In genomic region chr13:96093296-96094006, GRCh38 we compare ENCODE assay signal across 24 cellular contexts. TPM values are rescaled to one million over a fixed set of nuclear protein-coding genes. Genes with fewer than 3 reads are reported as not detected.
"Had no signal": no experiment of that assay in that cellular context is flagged by ENCODE, and none has a peak within 500 bp of the region (broad histone marks: within the 10 kb centered on the region; RNA-seq: fewer than 3 reads in every experiment).

No MANE protein-coding gene starts in this region.

- DNase-seq: activated CD4-positive, alpha-beta T cell treated with anti-CD3 and anti-CD28 coated beads, Interleukin-2, amount 50 U/mL, for 48 hours; activated effector memory CD4-positive, alpha-beta T cell treated with anti-CD3 and anti-CD28 coated beads, Interleukin-2, amount 50 U/mL, for 16 hours; activated naive CD4-positive, alpha-beta T cell treated with anti-CD3 and anti-CD28 coated beads, Interleukin-2, amount 10 ng/mL, durations not matched to agents 7 days and 5 days; activated T-cell treated with anti-CD3 and anti-CD28 coated beads, Interleukin-2, amount 50 U/mL, for 72 hours; amygdala; cortex of kidney; effector CD4-positive, alpha-beta T cell; esophagus squamous epithelium; head of caudate nucleus; hypothalamus; left ventricle myocardium superior; nucleus accumbens; right lobe of liver; stimulated activated CD4-positive, alpha-beta T cell treated with anti-CD3 and anti-CD28 coated beads, Interleukin-2, amount 100 ng/mL, for 24 hours; stimulated activated naive CD8-positive, alpha-beta T cell treated with anti-CD3 and anti-CD28 coated beads, Interleukin-15, amount 100 ng/mL, for 72 hours; T1000 had no signal

- ATAC-seq: activated T-cell treated with anti-CD3 and anti-CD28 coated beads, Interleukin-2, amount 50 U/mL, for 72 hours; gastroesophageal sphincter; left ventricle myocardium superior; natural killer cell treated with Interleukin-12 subunit alpha and Interleukin-12 subunit beta and Interleukin-15 and Interleukin-18, amount 100 ng/mL, for 72 hours; right lobe of liver; stimulated activated effector memory CD8-positive, alpha-beta T cell treated with anti-CD3 and anti-CD28 coated beads, Interleukin-12 subunit alpha, Interleukin-12 subunit beta, amount 100 ng/mL, for 72 hours; stimulated activated naive CD8-positive, alpha-beta T cell treated with anti-CD3 and anti-CD28 coated beads, Interleukin-15, amount 100 ng/mL, for 72 hours; WTC11 had no signal

- H3K27ac Mint-ChIP-seq: activated naive CD4-positive, alpha-beta T cell treated with anti-CD3 and anti-CD28 coated beads, Interleukin-2, amount 10 ng/mL, durations not matched to agents 7 days and 5 days; activated T-cell treated with anti-CD3 and anti-CD28 coated beads, Interleukin-2, amount 50 U/mL, for 72 hours; natural killer cell treated with Interleukin-12 subunit alpha and Interleukin-12 subunit beta and Interleukin-15 and Interleukin-18, amount 100 ng/mL, for 72 hours; stimulated activated effector memory CD8-positive, alpha-beta T cell treated with anti-CD3 and anti-CD28 coated beads, Interleukin-12 subunit alpha, Interleukin-12 subunit beta, amount 100 ng/mL, for 72 hours; stimulated activated naive CD8-positive, alpha-beta T cell treated with anti-CD3 and anti-CD28 coated beads, Interleukin-15, amount 100 ng/mL, for 72 hours; T-helper 1 cell treated with Interleukin-12 subunit alpha and Interleukin-12 subunit beta and Interleukin-4 antibody, amounts not matched to agents 30 μg/mL and 1 μg/mL, for 36 hours; WTC11 had no signal

- H3K9me3 Mint-ChIP-seq: activated naive CD4-positive, alpha-beta T cell treated with anti-CD3 and anti-CD28 coated beads, Interleukin-2, amount 10 ng/mL, durations not matched to agents 7 days and 5 days; activated T-cell treated with anti-CD3 and anti-CD28 coated beads, Interleukin-2, amount 50 U/mL, for 72 hours; stimulated activated effector memory CD8-positive, alpha-beta T cell treated with anti-CD3 and anti-CD28 coated beads, Interleukin-12 subunit alpha, Interleukin-12 subunit beta, amount 100 ng/mL, for 72 hours; stimulated activated naive CD8-positive, alpha-beta T cell treated with anti-CD3 and anti-CD28 coated beads, Interleukin-15, amount 100 ng/mL, for 72 hours; T-helper 1 cell treated with Interleukin-12 subunit alpha and Interleukin-12 subunit beta and Interleukin-4 antibody, amounts not matched to agents 30 μg/mL and 1 μg/mL, for 36 hours; WTC11 had no signal

- H3K27ac ChIP-seq: cardiac muscle cell, esophagus squamous epithelium, gastroesophageal sphincter, right lobe of liver, skin epidermis, tibial nerve had no signal

- H3K4me3 ChIP-seq: cardiac muscle cell, esophagus squamous epithelium, right lobe of liver, skin epidermis, tibial nerve had no signal

- H3K4me1 Mint-ChIP-seq: stimulated activated effector memory CD8-positive, alpha-beta T cell treated with anti-CD3 and anti-CD28 coated beads, Interleukin-12 subunit alpha, Interleukin-12 subunit beta, amount 100 ng/mL, for 72 hours; stimulated activated naive CD8-positive, alpha-beta T cell treated with anti-CD3 and anti-CD28 coated beads, Interleukin-15, amount 100 ng/mL, for 72 hours had no signal

- H3K9me3 ChIP-seq: esophagus squamous epithelium, gastroesophageal sphincter, right lobe of liver, tibial nerve had no signal

- H3K36me3 Mint-ChIP-seq: natural killer cell treated with Interleukin-12 subunit alpha and Interleukin-12 subunit beta and Interleukin-15 and Interleukin-18, amount 100 ng/mL, for 72 hours; stimulated activated effector memory CD8-positive, alpha-beta T cell treated with anti-CD3 and anti-CD28 coated beads, Interleukin-12 subunit alpha, Interleukin-12 subunit beta, amount 100 ng/mL, for 72 hours; WTC11 had no signal

- H3K36me3 ChIP-seq: cardiac muscle cell, esophagus squamous epithelium, gastroesophageal sphincter, right lobe of liver, tibial nerve had no signal

- H3K4me3 Mint-ChIP-seq: activated naive CD4-positive, alpha-beta T cell treated with anti-CD3 and anti-CD28 coated beads, Interleukin-2, amount 10 ng/mL, durations not matched to agents 7 days and 5 days; activated T-cell treated with anti-CD3 and anti-CD28 coated beads, Interleukin-2, amount 50 U/mL, for 72 hours; natural killer cell treated with Interleukin-12 subunit alpha and Interleukin-12 subunit beta and Interleukin-15 and Interleukin-18, amount 100 ng/mL, for 72 hours; stimulated activated effector memory CD8-positive, alpha-beta T cell treated with anti-CD3 and anti-CD28 coated beads, Interleukin-12 subunit alpha, Interleukin-12 subunit beta, amount 100 ng/mL, for 72 hours; stimulated activated naive CD8-positive, alpha-beta T cell treated with anti-CD3 and anti-CD28 coated beads, Interleukin-15, amount 100 ng/mL, for 72 hours; T-helper 1 cell treated with Interleukin-12 subunit alpha and Interleukin-12 subunit beta and Interleukin-4 antibody, amounts not matched to agents 30 μg/mL and 1 μg/mL, for 36 hours; WTC11 had no signal

RNA-seq across cellular contexts. Expression of gene HS6ST3, which starts 3.5 kb away (rescaled TPM):
- total RNA-seq: activated T-cell treated with anti-CD3 and anti-CD28 coated beads, Interleukin-2, amount 50 U/mL, for 72 hours; natural killer cell treated with Interleukin-12 subunit alpha and Interleukin-12 subunit beta and Interleukin-15 and Interleukin-18, amount 100 ng/mL, for 72 hours; right lobe of liver had no signal
